In genomic region chr1:76289692-76290091, GRCh38 we compare ENCODE assay signal across 21 cellular contexts.
A peak's percentile ranks its signal among the peaks of the same experiment; 100 is the strongest.
DNase-seq lines count a peak whose midpoint lies in the region; ATAC-seq and TF ChIP-seq lines count a peak whose summit lies in the region.
"Had no signal": no experiment of that assay in that cellular context is flagged by ENCODE, and none has a peak within 500 bp of the region (broad histone marks: within the 10 kb centered on the region; RNA-seq: fewer than 3 reads in every experiment).

No MANE protein-coding gene starts in this region.

- POLR2A ChIA-PET in activated CD4-positive, alpha-beta T cell treated with anti-CD3 and anti-CD28 coated beads for 36 hours (lab: Charles Lee) = interaction anchor here (0.7 kb wide), 1 partner anchor 60 kb away, joined by 3 read pairs; no protein-coding TSS in a partner anchor
- POLR2A ChIA-PET in CD4-positive, alpha-beta T cell (lab: Charles Lee) = interaction anchor here (1.0 kb wide), 1 partner anchor 9 kb away, joined by 4 read pairs; no protein-coding TSS in a partner anchor
- POLR2A ChIA-PET in SK-N-SH (lab: Yijun Ruan, JAX) = no interaction called here

- ATAC-seq in activated CD4-positive, alpha-beta T cell treated with anti-CD3 and anti-CD28 coated beads for 36 hours = peak; percentile 63
- no peak for ATAC-seq in CD4-positive, alpha-beta T cell (ENCODE audit: poor library complexity)
- no peak for ATAC-seq in GM18511 (IDR thresholded peaks at IDR 0.05; ENCODE audit: unreplicated experiment)
- no peak for ATAC-seq in natural killer cell treated with Interleukin-12 subunit alpha and Interleukin-12 subunit beta and Interleukin-15 and Interleukin-18, amount 100 ng/mL, for 72 hours
- ATAC-seq: esophagus mucosa had no signal

- no peak overlapping the region for H3K27ac ChIP-seq in CD4-positive, alpha-beta T cell (ENCODE audit: low read depth, low read length)
- H3K27ac ChIP-seq in SK-N-SH (ENCODE audit: low read depth in 2 of 2, low read length in 1 of 2) = no peak overlapping the region
- H3K27ac ChIP-seq: spleen had no signal

- H3K79me2 ChIP-seq in SK-N-SH (ENCODE audit: insufficient read depth) = no peaks in the 10 kb centered on the region

- no peaks in the 10 kb centered on the region for H3K9me3 Mint-ChIP-seq in activated CD4-positive, alpha-beta T cell treated with anti-CD3 and anti-CD28 coated beads for 36 hours (ENCODE audit: low read depth)
- no peaks in the 10 kb centered on the region for H3K9me3 Mint-ChIP-seq in CD4-positive, alpha-beta T cell
- H3K9me3 Mint-ChIP-seq in natural killer cell treated with Interleukin-12 subunit alpha and Interleukin-12 subunit beta and Interleukin-15 and Interleukin-18, amount 100 ng/mL, for 72 hours = no peaks in the 10 kb centered on the region

- no peaks in the 10 kb centered on the region for H3K27me3 Mint-ChIP-seq in activated CD4-positive, alpha-beta T cell treated with anti-CD3 and anti-CD28 coated beads for 36 hours
- no peaks in the 10 kb centered on the region for H3K27me3 Mint-ChIP-seq in CD4-positive, alpha-beta T cell
- H3K27me3 Mint-ChIP-seq in natural killer cell treated with Interleukin-12 subunit alpha and Interleukin-12 subunit beta and Interleukin-15 and Interleukin-18, amount 100 ng/mL, for 72 hours = no peaks in the 10 kb centered on the region
- H3K27me3 Mint-ChIP-seq: brain, type B pancreatic cell had no signal

- no peaks in the 10 kb centered on the region for H3K36me3 ChIP-seq in SK-N-SH (replicated peaks in 1 of 2; ENCODE audit: control insufficient read depth in 1 of 2, insufficient read depth in 2 of 2, low read length in 1 of 2)
- H3K36me3 ChIP-seq: spleen had no signal

- H3K9me3 ChIP-seq in CD4-positive, alpha-beta T cell (ENCODE audit: control insufficient read depth, low read length) = no peaks in the 10 kb centered on the region
- H3K9me3 ChIP-seq in SK-N-SH = no peaks in the 10 kb centered on the region
- H3K9me3 ChIP-seq: spleen had no signal

- H3K36me3 Mint-ChIP-seq in activated CD4-positive, alpha-beta T cell treated with anti-CD3 and anti-CD28 coated beads for 36 hours (ENCODE audit: low read depth) = no peaks in the 10 kb centered on the region
- H3K36me3 Mint-ChIP-seq in CD4-positive, alpha-beta T cell (ENCODE audit: low read depth) = no peaks in the 10 kb centered on the region
- no peaks in the 10 kb centered on the region for H3K36me3 Mint-ChIP-seq in natural killer cell treated with Interleukin-12 subunit alpha and Interleukin-12 subunit beta and Interleukin-15 and Interleukin-18, amount 100 ng/mL, for 72 hours
- H3K36me3 Mint-ChIP-seq: brain, type B pancreatic cell had no signal

- peak overlapping the region; percentile 40 for H3K27ac Mint-ChIP-seq in activated CD4-positive, alpha-beta T cell treated with anti-CD3 and anti-CD28 coated beads for 36 hours
- H3K27ac Mint-ChIP-seq in CD4-positive, alpha-beta T cell = peak overlapping the region; percentile 75
- no peak overlapping the region for H3K27ac Mint-ChIP-seq in natural killer cell treated with Interleukin-12 subunit alpha and Interleukin-12 subunit beta and Interleukin-15 and Interleukin-18, amount 100 ng/mL, for 72 hours
- H3K27ac Mint-ChIP-seq: type B pancreatic cell had no signal

- 88% methylated on average over 2 of the region's 2 CpGs for WGBS in SK-N-SH (ENCODE audit: low lambda C conversion rate)

- intact Hi-C loops in activated CD4-positive, alpha-beta T cell treated with anti-CD3 and anti-CD28 coated beads for 36 hours (cut with DNase I, micrococcal nuclease) = loop anchor here (2.0 to 5.0 kb wide), 2 partner anchors 19 to 32 kb away; no protein-coding TSS in a partner anchor
- intact Hi-C loops in CD4-positive, alpha-beta T cell (cut with DNase I, micrococcal nuclease) = loop anchor here (2.0 to 10.0 kb wide), 3 partner anchors 19 to 215 kb away; partner anchors contain the start of gene ST6GALNAC3 (in 1 of the 2)

- no peak for TF ChIP-seq RAD21 in SK-N-SH (IDR thresholded peaks at IDR 0.05; ENCODE audit: low read length)

- CTCF ChIA-PET in activated CD4-positive, alpha-beta T cell treated with anti-CD3 and anti-CD28 coated beads for 36 hours (lab: Charles Lee) = interaction anchor here (0.5 to 2.7 kb wide), 2 partner anchors 10 to 561 kb away, joined by 3 to 12 read pairs; no protein-coding TSS in a partner anchor
- CTCF ChIA-PET in CD4-positive, alpha-beta T cell (lab: Charles Lee) = no interaction called here
- CTCF ChIA-PET in SK-N-SH (lab: Yijun Ruan, JAX) = interaction anchor here (0.6 to 0.9 kb wide), 2 partner anchors 11 to 24 kb away, joined by 3 read pairs; no protein-coding TSS in a partner anchor

- no peaks in the 10 kb centered on the region for H3K27me3 ChIP-seq in CD4-positive, alpha-beta T cell (ENCODE audit: control insufficient read depth, insufficient read depth, low read length)
- no peaks in the 10 kb centered on the region for H3K27me3 ChIP-seq in SK-N-SH (ENCODE audit: insufficient read depth)
- H3K27me3 ChIP-seq: spleen had no signal

- H3K4me3 ChIP-seq in SK-N-SH (ENCODE audit: low read depth in 2 of 2, low read length in 1 of 2) = no peak overlapping the region
- H3K4me3 ChIP-seq: spleen had no signal

- H3K4me1 ChIP-seq in SK-N-SH (ENCODE audit: control insufficient read depth in 1 of 2, insufficient read depth in 2 of 2, low read depth in 1 of 2, low read length in 1 of 2) = peaks cover 0 to 25% of the 10 kb centered on the region in 2 experiments; a peak in 2 of 4 replicates

- H3K4me3 Mint-ChIP-seq in activated CD4-positive, alpha-beta T cell treated with anti-CD3 and anti-CD28 coated beads for 36 hours = no peak overlapping the region
- H3K4me3 Mint-ChIP-seq in CD4-positive, alpha-beta T cell = peak overlapping the region; percentile 45
- H3K4me3 Mint-ChIP-seq in natural killer cell treated with Interleukin-12 subunit alpha and Interleukin-12 subunit beta and Interleukin-15 and Interleukin-18, amount 100 ng/mL, for 72 hours = no peak overlapping the region
- H3K4me3 Mint-ChIP-seq: brain, type B pancreatic cell had no signal

- H2AFZ ChIP-seq in SK-N-SH (ENCODE audit: low read depth) = no peak overlapping the region

- H3K4me2 ChIP-seq in SK-N-SH = 0 out of 2 replicates have a peak overlapping the region, but pooled peaks have one; percentile 6

- TF ChIP-seq CTCF in CD4-positive, alpha-beta T cell (IDR thresholded peaks at IDR 0.05) = no peak
- no peak for TF ChIP-seq CTCF in SK-N-SH (IDR thresholded peaks at IDR 0.05)

- H3F3A ChIP-seq in SK-N-SH (replicated peaks; ENCODE audit: insufficient read depth) = no peaks in the 10 kb centered on the region

- H3K4me1 Mint-ChIP-seq in activated CD4-positive, alpha-beta T cell treated with anti-CD3 and anti-CD28 coated beads for 36 hours = peaks cover 87% of the 10 kb centered on the region
- H3K4me1 Mint-ChIP-seq in CD4-positive, alpha-beta T cell (ENCODE audit: low read depth) = peaks cover 92% of the 10 kb centered on the region
- no peaks in the 10 kb centered on the region for H3K4me1 Mint-ChIP-seq in natural killer cell treated with Interleukin-12 subunit alpha and Interleukin-12 subunit beta and Interleukin-15 and Interleukin-18, amount 100 ng/mL, for 72 hours (ENCODE audit: low read depth in 2 of 2)

- no peaks in the 10 kb centered on the region for H3K9me2 ChIP-seq in SK-N-SH

- no peak overlapping the region for H3K9ac ChIP-seq in SK-N-SH

- TF ChIP-seq EP300 in SK-N-SH (IDR thresholded peaks at IDR 0.05; ENCODE audit: borderline replicate concordance in 1 of 2, low read depth in 1 of 2, low read length in 1 of 2) = no peak

- peak; percentile 54 for DNase-seq in activated CD4-positive, alpha-beta T cell treated with anti-CD3 and anti-CD28 coated beads for 36 hours
- DNase-seq in activated CD4-positive, alpha-beta T cell treated with anti-CD3 and anti-CD28 coated beads for 4 hours = no peak
- no peak for DNase-seq in CD4-positive, alpha-beta T cell
- no peak for DNase-seq in SK-N-SH
- peak; percentile 47 for DNase-seq in kidney glomerular epithelial cell (lab: John Stamatoyannopoulos, UW)
- no peak for DNase-seq in GM19238 (ENCODE audit: insufficient read length, low spot score)
- no peak for DNase-seq in natural killer cell treated with Interleukin-12 subunit alpha and Interleukin-12 subunit beta and Interleukin-15 and Interleukin-18, amount 100 ng/mL, for 72 hours (ENCODE audit: low spot score)
- DNase-seq: DMS79 treated with DMSO at 0.1 percent for 48 hours; effector CD4-positive, alpha-beta T cell; foreskin melanocyte; hippocampal formation; Kasumi-1; NCI-H1048; NCI-H187 treated with DMSO at 0.1 percent for 48 hours; spleen; stimulated activated CD8-positive, alpha-beta memory T cell treated with anti-CD3 and anti-CD28 coated beads, Interleukin-4, amount 100 ng/mL, for 48 hours; SW 1271 had no signal

- no peaks in the 10 kb centered on the region for H4K20me1 ChIP-seq in SK-N-SH (ENCODE audit: insufficient read depth)

TF ChIP-seq in SK-N-SH, 30 proteins besides CTCF, POLR2A, EP300 and RAD21:
- TF ChIP-seq TCF12 (IDR thresholded peaks at IDR 0.05) = no peak
- TF ChIP-seq EZH2phosphoT487 (IDR thresholded peaks at IDR 0.05; ENCODE audit: borderline replicate concordance, low read depth) = no peak
- TF ChIP-seq FOXM1 (IDR thresholded peaks at IDR 0.05; ENCODE audit: low read depth) = no peak
- no peak for TF ChIP-seq SMC3 (IDR thresholded peaks at IDR 0.05; ENCODE audit: low read depth, low read length)
- no peak for TF ChIP-seq USF1 (IDR thresholded peaks at IDR 0.05; ENCODE audit: borderline replicate concordance, low read depth)
- no peak for TF ChIP-seq TAF1 (IDR thresholded peaks at IDR 0.05; ENCODE audit: borderline replicate concordance, low read depth, low read length)

Comparison
In these comparisons a context has a peak if more than half of its experiments do, and no peak if none do; other contexts are left out.
1. DNase-seq: peak in activated CD4-positive, alpha-beta T cell treated with anti-CD3 and anti-CD28 coated beads for 36 hours (single experiment) and kidney glomerular epithelial cell (single experiment); none in activated CD4-positive, alpha-beta T cell treated with anti-CD3 and anti-CD28 coated beads for 4 hours (0 of 2), CD4-positive, alpha-beta T cell (0 of 10), SK-N-SH (single experiment), GM19238 (single experiment) and natural killer cell treated with Interleukin-12 subunit alpha and Interleukin-12 subunit beta and Interleukin-15 and Interleukin-18, amount 100 ng/mL, for 72 hours (single experiment).
2. H3K27ac Mint-ChIP-seq: peak in activated CD4-positive, alpha-beta T cell treated with anti-CD3 and anti-CD28 coated beads for 36 hours (single experiment) and CD4-positive, alpha-beta T cell (single experiment); none in natural killer cell treated with Interleukin-12 subunit alpha and Interleukin-12 subunit beta and Interleukin-15 and Interleukin-18, amount 100 ng/mL, for 72 hours (0 of 2).